8 cellular contexts compared by ENCODE assay signal in the genomic region with DNA sequence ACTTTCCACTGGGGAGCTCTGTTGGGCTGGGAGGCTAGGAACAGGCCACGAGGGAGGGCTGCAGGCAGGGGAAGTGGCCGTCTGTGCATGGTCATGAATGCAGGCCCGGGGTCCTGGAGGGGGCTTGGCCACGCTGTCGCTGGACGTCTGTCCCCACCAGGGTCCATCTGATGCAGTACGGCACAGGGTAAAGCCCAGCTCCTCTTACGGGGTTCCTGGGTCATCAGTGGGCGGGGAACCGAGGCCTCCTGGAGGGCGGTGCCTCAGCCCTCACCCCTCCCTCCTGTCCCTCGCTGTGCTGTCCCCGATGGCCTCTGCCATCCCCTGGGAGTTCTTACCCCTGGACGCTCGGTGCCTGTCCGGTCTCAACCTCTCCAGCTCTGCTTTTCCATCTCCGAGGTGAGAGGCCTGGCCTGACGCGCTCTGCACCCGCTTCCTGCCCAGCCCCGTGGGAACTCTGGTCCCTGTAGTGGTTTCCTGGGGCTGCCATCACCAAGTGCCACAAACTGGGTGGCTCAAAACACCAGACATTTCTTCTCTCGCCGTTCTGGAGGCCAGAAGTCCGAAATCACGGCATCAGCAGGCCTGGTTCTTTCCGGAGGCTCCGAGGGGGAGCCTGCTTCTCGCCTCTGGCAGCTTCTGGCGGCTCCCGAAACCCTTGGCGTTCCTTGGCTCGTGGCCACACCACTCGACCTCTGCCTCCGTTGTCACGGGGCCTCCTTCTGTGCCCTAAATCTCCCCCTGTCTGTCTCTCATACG.
DNase-seq lines count a peak whose midpoint lies in the region; ATAC-seq and TF ChIP-seq lines count a peak whose summit lies in the region.

No MANE protein-coding gene starts in this region.

- DNase-seq in AG08396 (ENCODE audit: low spot score) (peak; percentile 45), HFF-Myc (ENCODE audit: extremely low read depth, low read depth) (no peak), mammary epithelial cell (no peak), mesenteric fat pad (ENCODE audit: low spot score) (peak; percentile 90), uterus (peak; percentile 62 to 66), epidermal melanocyte (ENCODE audit: insufficient read length, low spot score) (no peak)

- CTCF ChIA-PET in mammary epithelial cell (lab: Charles Lee; ENCODE audit: low non-redundant PET) = interaction anchor here (0.6 to 1.0 kb wide), 2 partner anchors 69 to 762 kb away, joined by 3 read pairs; no protein-coding TSS in a partner anchor

- no TSS peak for BruUV-seq in mammary epithelial cell (replicated peaks; lab: Mats Ljungman, UMichigan)

- in situ Hi-C loops in mammary epithelial cell (cut with MboI; ENCODE audit: low sequenced_read_pairs in 2 of 2) = loop anchor here (5.0 to 10.0 kb wide), 3 partner anchors 36 to 171 kb away; no protein-coding TSS in a partner anchor

- TF ChIP-seq CTCF in HFF-Myc (IDR thresholded peaks at IDR 0.05; ENCODE audit: low read depth, low read length, missing control alignments) (no peak), mammary epithelial cell (conservative IDR thresholded peaks at IDR 0.05 in 1 of 2, IDR thresholded peaks at IDR 0.05 in 1 of 2; ENCODE audit: extremely low read depth in 1 of 2, insufficient read depth in 1 of 2, low read depth in 1 of 2, low read length in 2 of 2) (no peak), uterus (IDR thresholded peaks at IDR 0.05) (no peak)

- H4K20me1 ChIP-seq in mammary epithelial cell (ENCODE audit: insufficient read depth, low read length) = peaks cover 9% of the 10 kb centered on the region

- ATAC-seq in GM18861 (IDR thresholded peaks at IDR 0.05; ENCODE audit: unreplicated experiment) (no peak), HG02938 (IDR thresholded peaks at IDR 0.05; ENCODE audit: unreplicated experiment) (no peak)

- H3K9me3 ChIP-seq in mammary epithelial cell (replicated peaks; ENCODE audit: insufficient read depth, low read length) = no peaks in the 10 kb centered on the region
- no peaks in the 10 kb centered on the region for H3K9me3 ChIP-seq in uterus

- peak overlapping the region; percentile 89 for H3K4me2 ChIP-seq in mammary epithelial cell (ENCODE audit: insufficient read depth, low read depth, low read length)

- H3K36me3 ChIP-seq in mammary epithelial cell (ENCODE audit: insufficient read depth, low read length) = peaks cover 10% of the 10 kb centered on the region
- no peaks in the 10 kb centered on the region for H3K36me3 ChIP-seq in uterus

- no peak overlapping the region for H2AFZ ChIP-seq in mammary epithelial cell (ENCODE audit: low read depth, low read length)

- 48% methylated on average over 27 of the region's 36 CpGs for WGBS in mammary epithelial cell (ENCODE audit: low coverage, missing lambda C conversion rate)

- dilution Hi-C loops in mammary epithelial cell (cut with HindIII; ENCODE audit: low sequenced_read_pairs) = loop anchor here (10.0 kb wide), 1 partner anchor 131 kb away; no protein-coding TSS in a partner anchor

- H3K79me2 ChIP-seq in mammary epithelial cell (ENCODE audit: insufficient read depth, low read length) = peaks cover 97% of the 10 kb centered on the region

- H3K27me3 ChIP-seq in mammary epithelial cell (ENCODE audit: insufficient read depth, low read length) (no peaks in the 10 kb centered on the region), uterus (no peaks in the 10 kb centered on the region)

- no peak for TF ChIP-seq POLR2A in uterus (IDR thresholded peaks at IDR 0.05)

- intact Hi-C loops in mammary epithelial cell (cut with micrococcal nuclease) = loop anchor here (1.0 to 2.0 kb wide), 3 partner anchors 43 to 171 kb away; no protein-coding TSS in a partner anchor
- intact Hi-C loops in uterus (cut with DNase I; ENCODE audit: low total_unique reads) = no loop called here

- peak overlapping the region; percentile 58 for H3K9ac ChIP-seq in mammary epithelial cell (ENCODE audit: insufficient read depth, low read length)

- H3K27ac ChIP-seq in mammary epithelial cell (ENCODE audit: insufficient read depth, low read depth, low read length) (peak overlapping the region; percentile 80), uterus (peak overlapping the region; percentile 93 to 98)

- H3K4me3 ChIP-seq in HFF-Myc (replicated peaks; ENCODE audit: low read depth, low read length) (peak overlapping the region; percentile 93), mammary epithelial cell (replicated peaks in 1 of 3; ENCODE audit: insufficient read depth in 1 of 3, low read depth in 2 of 3, low read length in 3 of 3) (peak overlapping the region in 2 of 3 experiments; percentile 5 to 28), uterus (peak overlapping the region; percentile 6 to 26)

- H3K4me1 ChIP-seq in mammary epithelial cell (ENCODE audit: insufficient read depth, low read length) (peaks cover 66% of the 10 kb centered on the region), uterus (peaks cover 19 to 37% of the 10 kb centered on the region in 2 donors)

Comparison
In these comparisons a context has a peak if more than half of its experiments do, and no peak if none do; other contexts are left out.
1. DNase-seq: peak in AG08396 (single experiment), mesenteric fat pad (single experiment) and uterus (2 of 2); none in HFF-Myc (single experiment), mammary epithelial cell (single experiment) and epidermal melanocyte (single experiment).
2. H3K4me3 ChIP-seq: peak in every context shown above with its lines; median percentile 93 in HFF-Myc; 16 in mammary epithelial cell; 16 in uterus.